Comparison of ENCODE assay signal across 8 cellular contexts in genomic region chr12:94147991-94148840, GRCh38. TPM values are rescaled to one million over a fixed set of nuclear protein-coding genes. Genes with fewer than 3 reads are reported as not detected.
DNase-seq lines count a peak whose midpoint lies in the region; ATAC-seq and TF ChIP-seq lines count a peak whose summit lies in the region.

PLXNC1 (plus strand) TSS chr12:94148577; CDS start chr12:94148972, 395 bp downstream.

- H2AFZ ChIP-seq in GM23338 = peak within 1 kb of the TSS; percentile 90

- no peaks in the 10 kb centered on the region for H3K36me3 ChIP-seq in GM23338 (ENCODE audit: insufficient read depth)

- H3K36me3 Mint-ChIP-seq in GM23338 (ENCODE audit: low read depth) = no peaks in the 10 kb centered on the region; the same call in 2 of the 3 replicates

- no peak for TF ChIP-seq CTCF in GM23338 (conservative IDR thresholded peaks at IDR 0.05; ENCODE audit: low read depth in 2 of 2)

- H3K4me1 ChIP-seq in GM23338 (ENCODE audit: insufficient read depth) = peaks cover 27% of the 10 kb centered on the region

- no peaks in the 10 kb centered on the region; the same call in 1 of the 2 replicates for H4K20me1 ChIP-seq in GM23338 (replicated peaks; ENCODE audit: insufficient read depth)

- peak within 1 kb of the TSS; percentile 77 for H3K4me3 Mint-ChIP-seq in GM23338

- DNase-seq in GM23338 (ENCODE audit: low spot score) = peak; percentile 75
- DNase-seq in NAMALWA (ENCODE audit: low spot score) = peak; percentile 50
- peak; percentile 66 to 71 for DNase-seq in activated CD4-positive, alpha-beta T cell treated with anti-CD3 and anti-CD28 coated beads for 4 hours
- no peak for DNase-seq in left lobe of liver (ENCODE audit: low spot score)
- peak; percentile 59 for DNase-seq in stimulated activated CD4-positive, alpha-beta T cell treated with anti-CD3 and anti-CD28 coated beads, Interleukin-2, amount 100 ng/mL, for 4 hours (ENCODE audit: low read depth)
- no peak for DNase-seq in NCI-H446 treated with DMSO at 0.1 percent for 48 hours (lab: John Stamatoyannopoulos, UW)

- H3K9me3 Mint-ChIP-seq in GM23338 = no peaks in the 10 kb centered on the region; the same call in 2 of the 3 replicates

- no peaks in the 10 kb centered on the region for H3K9me2 ChIP-seq in GM23338 (ENCODE audit: insufficient read depth)

- H3K4me2 ChIP-seq in GM23338 = peak within 1 kb of the TSS; percentile 92

- H3K4me3 ChIP-seq in GM08714 (ENCODE audit: low read length) (peak within 1 kb of the TSS; percentile 57), GM23338 (peak within 1 kb of the TSS; percentile 77)

- H3K27me3 ChIP-seq in GM23338 (ENCODE audit: insufficient read depth) = peaks cover 92% of the 10 kb centered on the region

- H3K27me3 Mint-ChIP-seq in GM23338 (ENCODE audit: insufficient read depth, low read depth, poor library complexity) = peaks cover 63% of the 10 kb centered on the region

- H3F3A ChIP-seq in GM23338 (replicated peaks; ENCODE audit: low read depth) = peaks cover 5% of the 10 kb centered on the region; the same call in 1 of the 2 replicates

- H3K4me1 Mint-ChIP-seq in GM23338 = peaks cover 29% of the 10 kb centered on the region

- ATAC-seq in GM23338 = peak; percentile 14
- ATAC-seq in left lobe of liver = peak; percentile 5

- no peak within 1 kb of the TSS for H3K27ac Mint-ChIP-seq in GM23338

- H3K27ac ChIP-seq in GM23338 (ENCODE audit: low read depth) (no peak within 1 kb of the TSS), cingulate gyrus (ENCODE audit: low read depth, low read length) (peak within 1 kb of the TSS; percentile 54)

- no peaks in the 10 kb centered on the region for H3K79me2 ChIP-seq in GM23338 (replicated peaks; ENCODE audit: insufficient read depth)

TF ChIP-seq in GM23338, 12 proteins besides CTCF, POLR2A, EP300 and RAD21:
- TF ChIP-seq EZH2 (IDR thresholded peaks at IDR 0.05; ENCODE audit: low read depth, unreplicated experiment) (peak; percentile 60), ZNF114 (CRISPR knock-in tag; IDR thresholded peaks at IDR 0.05) (no peak)

RNA-seq across cellular contexts. Expression of gene PLXNC1, which starts in this region (rescaled TPM):
- 2.4 and 6.5 TPM in 2 replicates for total RNA-seq in GM23338 (2014; rRNA removed; shearing (Covaris generic))
- polyA plus RNA-seq in GM23338 (2016; fragmentation: Nextera tagmentation; extraction: Ambion mirVana) = 1.4 and 1.9 TPM in 2 replicates
- 1.1 TPM for total RNA-seq in left lobe of liver

Comparison
In these comparisons a context has a peak if more than half of its experiments do, and no peak if none do; other contexts are left out.
1. DNase-seq: peak in GM23338 (single experiment), NAMALWA (single experiment), activated CD4-positive, alpha-beta T cell treated with anti-CD3 and anti-CD28 coated beads for 4 hours (2 of 2) and stimulated activated CD4-positive, alpha-beta T cell treated with anti-CD3 and anti-CD28 coated beads, Interleukin-2, amount 100 ng/mL, for 4 hours (single experiment); none in left lobe of liver (single experiment) and NCI-H446 treated with DMSO at 0.1 percent for 48 hours (single experiment).